In genomic region chr4:153344131-153345010, GRCh38 we compare ENCODE assay signal across 8 cellular contexts. TPM values are rescaled to one million over a fixed set of nuclear protein-coding genes. Genes with fewer than 3 reads are reported as not detected.
DNase-seq lines count a peak whose midpoint lies in the region; ATAC-seq and TF ChIP-seq lines count a peak whose summit lies in the region.

A gene with protein sequence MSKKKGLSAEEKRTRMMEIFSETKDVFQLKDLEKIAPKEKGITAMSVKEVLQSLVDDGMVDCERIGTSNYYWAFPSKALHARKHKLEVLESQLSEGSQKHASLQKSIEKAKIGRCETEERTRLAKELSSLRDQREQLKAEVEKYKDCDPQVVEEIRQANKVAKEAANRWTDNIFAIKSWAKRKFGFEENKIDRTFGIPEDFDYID (plus strand): TSS chr4:153344688. CDS start chr4:153344738, 50 bp downstream.

- TF ChIP-seq POLR2A in prostate gland (IDR thresholded peaks at IDR 0.05): peak; percentile 16

- DNase-seq in NCI-H1436 treated with DMSO at 0.1 percent for 48 hours (lab: John Stamatoyannopoulos, UW) (peak; percentile 10), amniotic epithelial cell (ENCODE audit: low read depth) (peak; percentile 61), left ventricle myocardium superior (peak; percentile 90), prostate gland (ENCODE audit: low spot score) (peak; percentile 77)

- H3K4me1 ChIP-seq in prostate gland (replicated peaks): no peaks in the 10 kb centered on the region
- no peaks in the 10 kb centered on the region for H3K4me1 ChIP-seq in urinary bladder (ENCODE audit: insufficient read depth)

- H3K27ac ChIP-seq in prostate gland (peak within 1 kb of the TSS in 1 of 2 donors; percentile 55), urinary bladder (ENCODE audit: low read depth) (no peak within 1 kb of the TSS)

- no peaks in the 10 kb centered on the region for H3K9me3 ChIP-seq in prostate gland

- peak; percentile 75 to 91 (median 83) for TF ChIP-seq CTCF in prostate gland (IDR thresholded peaks at IDR 0.05)

- peak; percentile 86 for ATAC-seq in GM18498 (IDR thresholded peaks at IDR 0.05; ENCODE audit: unreplicated experiment)
- peak; percentile 84 for ATAC-seq in HG02852 (IDR thresholded peaks at IDR 0.05; ENCODE audit: unreplicated experiment)
- peak; percentile 97 for ATAC-seq in left ventricle myocardium superior

- intact Hi-C loops in T-helper 1 cell treated with Interleukin-12 subunit alpha and Interleukin-12 subunit beta and Interleukin-4 antibody, amounts not matched to agents 30 ng/mL and 1 ng/mL, for 36 hours (cut with micrococcal nuclease): loop anchor here (1.0 to 10.0 kb wide), 17 partner anchors 89 to 1580 kb away; partner anchors contain the start of genes ARFIP1, GATB, PLRG1 and TIGD4
- intact Hi-C loops in left ventricle myocardium superior (cut with micrococcal nuclease): loop anchor here (2.0 kb wide), 1 partner anchor 230 kb away; no protein-coding TSS in a partner anchor
- intact Hi-C loops in prostate gland (cut with DNase I): loop anchor here (2.0 to 10.0 kb wide), 5 partner anchors 90 to 970 kb away; partner anchors contain the start of gene TMEM131L

- 1% methylated on average over 75 of the region's 86 CpGs for WGBS in prostate gland
- WGBS in urinary bladder: under 1% methylated on average over 86 of the region's 86 CpGs

- no peaks in the 10 kb centered on the region for H3K27me3 ChIP-seq in prostate gland (replicated peaks; ENCODE audit: insufficient read depth)

- H3K36me3 ChIP-seq in prostate gland (no peaks in the 10 kb centered on the region), urinary bladder (ENCODE audit: insufficient read depth) (no peaks in the 10 kb centered on the region)

- H3K4me3 ChIP-seq in prostate gland (peak within 1 kb of the TSS; percentile 68 to 73), urinary bladder (ENCODE audit: low read depth, low read length) (peak within 1 kb of the TSS; percentile 66)

RNA-seq across cellular contexts. Expression of the gene that starts here (rescaled TPM):
- 8.2 and 10.6 TPM in 2 replicates for total RNA-seq in T-helper 1 cell treated with Interleukin-12 subunit alpha and Interleukin-12 subunit beta and Interleukin-4 antibody, amounts not matched to agents 30 ng/mL and 1 ng/mL, for 36 hours
- not detected for total RNA-seq in left ventricle myocardium superior
- 1 to 10 TPM in 1 of 2 donors, not detected in 1; 7.9 TPM for total RNA-seq in prostate gland
- total RNA-seq in urinary bladder: 9.6 TPM
- 0.95 TPM for polyA plus RNA-seq in urinary bladder

Comparison
In these comparisons a context has a peak if more than half of its experiments do, and no peak if none do; other contexts are left out.
1. Peak in DNase-seq and ATAC-seq in left ventricle myocardium superior; RNA of the gene not detected or under 1 TPM.
2. DNase-seq: peak in every context shown above with its lines; median percentile 90 in left ventricle myocardium superior; 77 in prostate gland; 61 in amniotic epithelial cell; 10 in NCI-H1436 treated with DMSO at 0.1 percent for 48 hours.